ENCODE assay signal across 1 cellular context in the genomic region with DNA sequence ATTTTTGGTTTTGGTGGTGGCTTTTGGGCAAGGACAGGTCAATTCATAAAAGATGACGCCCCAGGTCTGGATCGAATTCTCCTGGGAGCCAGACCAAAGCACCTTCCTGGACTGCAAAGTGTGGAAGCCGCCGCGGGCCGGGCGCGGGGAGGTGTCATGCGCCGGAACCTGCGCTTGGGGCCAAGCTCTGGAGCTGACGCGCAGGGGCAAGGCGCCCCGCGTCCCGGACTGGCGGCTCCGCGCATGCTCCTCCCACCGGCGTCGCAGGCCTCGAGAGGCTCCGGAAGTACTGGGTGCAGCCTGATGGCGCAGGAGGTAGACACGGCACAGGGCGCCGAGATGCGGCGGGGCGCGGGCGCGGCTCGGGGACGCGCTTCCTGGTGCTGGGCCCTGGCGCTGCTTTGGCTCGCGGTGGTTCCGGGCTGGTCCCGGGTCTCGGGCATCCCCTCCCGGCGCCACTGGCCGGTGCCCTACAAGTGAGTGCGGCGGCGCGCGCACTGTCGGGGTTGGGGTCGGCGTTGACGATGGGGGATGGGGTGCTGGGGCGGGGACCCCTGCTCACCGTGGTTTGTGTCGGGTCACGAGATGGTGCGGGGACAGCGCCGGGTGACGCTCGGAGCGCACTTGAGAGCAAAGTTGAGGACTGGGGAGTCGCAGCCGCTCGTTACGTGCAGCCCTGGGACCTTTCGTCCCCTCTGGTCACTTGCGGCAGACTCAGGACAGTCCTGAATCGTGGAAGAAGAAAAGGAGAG.
TF ChIP-seq lines count a peak whose summit lies in the region.

A gene (plus strand): TSS at position 286 of the 752 bp plus-strand sequence. CDS start 18 bp downstream, at position 304.

TF ChIP-seq in HepG2, 621 proteins besides CTCF, POLR2A, EP300 and RAD21 (continued from another document and continues in another):
- TF ChIP-seq, protein P1, sequence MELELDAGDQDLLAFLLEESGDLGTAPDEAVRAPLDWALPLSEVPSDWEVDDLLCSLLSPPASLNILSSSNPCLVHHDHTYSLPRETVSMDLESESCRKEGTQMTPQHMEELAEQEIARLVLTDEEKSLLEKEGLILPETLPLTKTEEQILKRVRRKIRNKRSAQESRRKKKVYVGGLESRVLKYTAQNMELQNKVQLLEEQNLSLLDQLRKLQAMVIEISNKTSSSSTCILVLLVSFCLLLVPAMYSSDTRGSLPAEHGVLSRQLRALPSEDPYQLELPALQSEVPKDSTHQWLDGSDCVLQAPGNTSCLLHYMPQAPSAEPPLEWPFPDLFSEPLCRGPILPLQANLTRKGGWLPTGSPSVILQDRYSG (CRISPR knock-in tag; IDR thresholded peaks at IDR 0.05), result peak; percentile 75
- TF ChIP-seq SSRP1 (CRISPR knock-in tag; IDR thresholded peaks at IDR 0.05), result no peak
- TF ChIP-seq, protein P2, sequence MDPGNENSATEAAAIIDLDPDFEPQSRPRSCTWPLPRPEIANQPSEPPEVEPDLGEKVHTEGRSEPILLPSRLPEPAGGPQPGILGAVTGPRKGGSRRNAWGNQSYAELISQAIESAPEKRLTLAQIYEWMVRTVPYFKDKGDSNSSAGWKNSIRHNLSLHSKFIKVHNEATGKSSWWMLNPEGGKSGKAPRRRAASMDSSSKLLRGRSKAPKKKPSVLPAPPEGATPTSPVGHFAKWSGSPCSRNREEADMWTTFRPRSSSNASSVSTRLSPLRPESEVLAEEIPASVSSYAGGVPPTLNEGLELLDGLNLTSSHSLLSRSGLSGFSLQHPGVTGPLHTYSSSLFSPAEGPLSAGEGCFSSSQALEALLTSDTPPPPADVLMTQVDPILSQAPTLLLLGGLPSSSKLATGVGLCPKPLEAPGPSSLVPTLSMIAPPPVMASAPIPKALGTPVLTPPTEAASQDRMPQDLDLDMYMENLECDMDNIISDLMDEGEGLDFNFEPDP (CRISPR knock-in tag; conservative IDR thresholded peaks at IDR 0.05), result no peak
- TF ChIP-seq, protein P3, sequence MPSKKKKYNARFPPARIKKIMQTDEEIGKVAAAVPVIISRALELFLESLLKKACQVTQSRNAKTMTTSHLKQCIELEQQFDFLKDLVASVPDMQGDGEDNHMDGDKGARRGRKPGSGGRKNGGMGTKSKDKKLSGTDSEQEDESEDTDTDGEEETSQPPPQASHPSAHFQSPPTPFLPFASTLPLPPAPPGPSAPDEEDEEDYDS (CRISPR knock-in tag; IDR thresholded peaks at IDR 0.05), result peak; percentile 80
- 0 out of 2 replicates have a peak, but pooled peaks have one; percentile 26 for TF ChIP-seq GATA4 (IDR thresholded peaks at IDR 0.05; ENCODE audit: borderline replicate concordance, low read depth)
- TF ChIP-seq, protein P4, sequence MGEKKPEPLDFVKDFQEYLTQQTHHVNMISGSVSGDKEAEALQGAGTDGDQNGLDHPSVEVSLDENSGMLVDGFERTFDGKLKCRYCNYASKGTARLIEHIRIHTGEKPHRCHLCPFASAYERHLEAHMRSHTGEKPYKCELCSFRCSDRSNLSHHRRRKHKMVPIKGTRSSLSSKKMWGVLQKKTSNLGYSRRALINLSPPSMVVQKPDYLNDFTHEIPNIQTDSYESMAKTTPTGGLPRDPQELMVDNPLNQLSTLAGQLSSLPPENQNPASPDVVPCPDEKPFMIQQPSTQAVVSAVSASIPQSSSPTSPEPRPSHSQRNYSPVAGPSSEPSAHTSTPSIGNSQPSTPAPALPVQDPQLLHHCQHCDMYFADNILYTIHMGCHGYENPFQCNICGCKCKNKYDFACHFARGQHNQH (CRISPR knock-in tag; IDR thresholded peaks at IDR 0.05), result peak; percentile 89
- no peak for TF ChIP-seq ZNF367 (CRISPR knock-in tag; IDR thresholded peaks at IDR 0.05; ENCODE audit: borderline replicate concordance)
- TF ChIP-seq ZNF776 (CRISPR knock-in tag; IDR thresholded peaks at IDR 0.05), result peak; percentile 68; the same call in 1 of the 2 replicates
- TF ChIP-seq ZFP41 (CRISPR knock-in tag; IDR thresholded peaks at IDR 0.05; ENCODE audit: borderline replicate concordance), result peak; percentile 80
- TF ChIP-seq, protein P5, sequence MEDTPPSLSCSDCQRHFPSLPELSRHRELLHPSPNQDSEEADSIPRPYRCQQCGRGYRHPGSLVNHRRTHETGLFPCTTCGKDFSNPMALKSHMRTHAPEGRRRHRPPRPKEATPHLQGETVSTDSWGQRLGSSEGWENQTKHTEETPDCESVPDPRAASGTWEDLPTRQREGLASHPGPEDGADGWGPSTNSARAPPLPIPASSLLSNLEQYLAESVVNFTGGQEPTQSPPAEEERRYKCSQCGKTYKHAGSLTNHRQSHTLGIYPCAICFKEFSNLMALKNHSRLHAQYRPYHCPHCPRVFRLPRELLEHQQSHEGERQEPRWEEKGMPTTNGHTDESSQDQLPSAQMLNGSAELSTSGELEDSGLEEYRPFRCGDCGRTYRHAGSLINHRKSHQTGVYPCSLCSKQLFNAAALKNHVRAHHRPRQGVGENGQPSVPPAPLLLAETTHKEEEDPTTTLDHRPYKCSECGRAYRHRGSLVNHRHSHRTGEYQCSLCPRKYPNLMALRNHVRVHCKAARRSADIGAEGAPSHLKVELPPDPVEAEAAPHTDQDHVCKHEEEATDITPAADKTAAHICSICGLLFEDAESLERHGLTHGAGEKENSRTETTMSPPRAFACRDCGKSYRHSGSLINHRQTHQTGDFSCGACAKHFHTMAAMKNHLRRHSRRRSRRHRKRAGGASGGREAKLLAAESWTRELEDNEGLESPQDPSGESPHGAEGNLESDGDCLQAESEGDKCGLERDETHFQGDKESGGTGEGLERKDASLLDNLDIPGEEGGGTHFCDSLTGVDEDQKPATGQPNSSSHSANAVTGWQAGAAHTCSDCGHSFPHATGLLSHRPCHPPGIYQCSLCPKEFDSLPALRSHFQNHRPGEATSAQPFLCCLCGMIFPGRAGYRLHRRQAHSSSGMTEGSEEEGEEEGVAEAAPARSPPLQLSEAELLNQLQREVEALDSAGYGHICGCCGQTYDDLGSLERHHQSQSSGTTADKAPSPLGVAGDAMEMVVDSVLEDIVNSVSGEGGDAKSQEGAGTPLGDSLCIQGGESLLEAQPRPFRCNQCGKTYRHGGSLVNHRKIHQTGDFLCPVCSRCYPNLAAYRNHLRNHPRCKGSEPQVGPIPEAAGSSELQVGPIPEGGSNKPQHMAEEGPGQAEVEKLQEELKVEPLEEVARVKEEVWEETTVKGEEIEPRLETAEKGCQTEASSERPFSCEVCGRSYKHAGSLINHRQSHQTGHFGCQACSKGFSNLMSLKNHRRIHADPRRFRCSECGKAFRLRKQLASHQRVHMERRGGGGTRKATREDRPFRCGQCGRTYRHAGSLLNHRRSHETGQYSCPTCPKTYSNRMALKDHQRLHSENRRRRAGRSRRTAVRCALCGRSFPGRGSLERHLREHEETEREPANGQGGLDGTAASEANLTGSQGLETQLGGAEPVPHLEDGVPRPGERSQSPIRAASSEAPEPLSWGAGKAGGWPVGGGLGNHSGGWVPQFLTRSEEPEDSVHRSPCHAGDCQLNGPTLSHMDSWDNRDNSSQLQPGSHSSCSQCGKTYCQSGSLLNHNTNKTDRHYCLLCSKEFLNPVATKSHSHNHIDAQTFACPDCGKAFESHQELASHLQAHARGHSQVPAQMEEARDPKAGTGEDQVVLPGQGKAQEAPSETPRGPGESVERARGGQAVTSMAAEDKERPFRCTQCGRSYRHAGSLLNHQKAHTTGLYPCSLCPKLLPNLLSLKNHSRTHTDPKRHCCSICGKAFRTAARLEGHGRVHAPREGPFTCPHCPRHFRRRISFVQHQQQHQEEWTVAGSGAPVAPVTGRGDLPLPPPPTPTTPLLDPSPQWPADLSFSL (CRISPR knock-in tag; IDR thresholded peaks at IDR 0.05), result no peak
- no peak for TF ChIP-seq HNRNPUL1 (IDR thresholded peaks at IDR 0.05; ENCODE audit: low read depth, low read length)
- TF ChIP-seq, protein P6, sequence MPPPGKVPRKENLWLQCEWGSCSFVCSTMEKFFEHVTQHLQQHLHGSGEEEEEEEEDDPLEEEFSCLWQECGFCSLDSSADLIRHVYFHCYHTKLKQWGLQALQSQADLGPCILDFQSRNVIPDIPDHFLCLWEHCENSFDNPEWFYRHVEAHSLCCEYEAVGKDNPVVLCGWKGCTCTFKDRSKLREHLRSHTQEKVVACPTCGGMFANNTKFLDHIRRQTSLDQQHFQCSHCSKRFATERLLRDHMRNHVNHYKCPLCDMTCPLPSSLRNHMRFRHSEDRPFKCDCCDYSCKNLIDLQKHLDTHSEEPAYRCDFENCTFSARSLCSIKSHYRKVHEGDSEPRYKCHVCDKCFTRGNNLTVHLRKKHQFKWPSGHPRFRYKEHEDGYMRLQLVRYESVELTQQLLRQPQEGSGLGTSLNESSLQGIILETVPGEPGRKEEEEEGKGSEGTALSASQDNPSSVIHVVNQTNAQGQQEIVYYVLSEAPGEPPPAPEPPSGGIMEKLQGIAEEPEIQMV (CRISPR knock-in tag; IDR thresholded peaks at IDR 0.05; ENCODE audit: low read depth), result peak; percentile 74; the same call in 1 of the 2 replicates
- peak; percentile 46 for TF ChIP-seq NFYC (CRISPR knock-in tag; IDR thresholded peaks at IDR 0.05)
- TF ChIP-seq ZNF354B (CRISPR knock-in tag; IDR thresholded peaks at IDR 0.05), result no peak
- TF ChIP-seq ZNF317 (CRISPR knock-in tag; IDR thresholded peaks at IDR 0.05), result peak; percentile 63; the same call in 1 of the 2 replicates
- TF ChIP-seq ZNF761 (CRISPR knock-in tag; conservative IDR thresholded peaks at IDR 0.05), result peak; percentile 91
- TF ChIP-seq, protein P7, sequence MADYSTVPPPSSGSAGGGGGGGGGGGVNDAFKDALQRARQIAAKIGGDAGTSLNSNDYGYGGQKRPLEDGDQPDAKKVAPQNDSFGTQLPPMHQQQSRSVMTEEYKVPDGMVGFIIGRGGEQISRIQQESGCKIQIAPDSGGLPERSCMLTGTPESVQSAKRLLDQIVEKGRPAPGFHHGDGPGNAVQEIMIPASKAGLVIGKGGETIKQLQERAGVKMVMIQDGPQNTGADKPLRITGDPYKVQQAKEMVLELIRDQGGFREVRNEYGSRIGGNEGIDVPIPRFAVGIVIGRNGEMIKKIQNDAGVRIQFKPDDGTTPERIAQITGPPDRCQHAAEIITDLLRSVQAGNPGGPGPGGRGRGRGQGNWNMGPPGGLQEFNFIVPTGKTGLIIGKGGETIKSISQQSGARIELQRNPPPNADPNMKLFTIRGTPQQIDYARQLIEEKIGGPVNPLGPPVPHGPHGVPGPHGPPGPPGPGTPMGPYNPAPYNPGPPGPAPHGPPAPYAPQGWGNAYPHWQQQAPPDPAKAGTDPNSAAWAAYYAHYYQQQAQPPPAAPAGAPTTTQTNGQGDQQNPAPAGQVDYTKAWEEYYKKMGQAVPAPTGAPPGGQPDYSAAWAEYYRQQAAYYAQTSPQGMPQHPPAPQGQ (CRISPR knock-in tag; IDR thresholded peaks at IDR 0.05; ENCODE audit: borderline replicate concordance), result no peak
- TF ChIP-seq ATRX (CRISPR knock-in tag; IDR thresholded peaks at IDR 0.05; ENCODE audit: borderline replicate concordance), result no peak
- peak; percentile 14; the same call in 1 of the 2 replicates for TF ChIP-seq MIXL1 (CRISPR knock-in tag; IDR thresholded peaks at IDR 0.05)
- peak; percentile 94; the same call in 1 of the 2 replicates for TF ChIP-seq NFKB2 (CRISPR knock-in tag; IDR thresholded peaks at IDR 0.05; ENCODE audit: borderline replicate concordance)
- peak; percentile 91 for TF ChIP-seq RFXAP (CRISPR knock-in tag; IDR thresholded peaks at IDR 0.05; ENCODE audit: borderline replicate concordance)
- no peak for TF ChIP-seq NRL (CRISPR knock-in tag; IDR thresholded peaks at IDR 0.05; ENCODE audit: borderline replicate concordance)
- TF ChIP-seq, protein P8, sequence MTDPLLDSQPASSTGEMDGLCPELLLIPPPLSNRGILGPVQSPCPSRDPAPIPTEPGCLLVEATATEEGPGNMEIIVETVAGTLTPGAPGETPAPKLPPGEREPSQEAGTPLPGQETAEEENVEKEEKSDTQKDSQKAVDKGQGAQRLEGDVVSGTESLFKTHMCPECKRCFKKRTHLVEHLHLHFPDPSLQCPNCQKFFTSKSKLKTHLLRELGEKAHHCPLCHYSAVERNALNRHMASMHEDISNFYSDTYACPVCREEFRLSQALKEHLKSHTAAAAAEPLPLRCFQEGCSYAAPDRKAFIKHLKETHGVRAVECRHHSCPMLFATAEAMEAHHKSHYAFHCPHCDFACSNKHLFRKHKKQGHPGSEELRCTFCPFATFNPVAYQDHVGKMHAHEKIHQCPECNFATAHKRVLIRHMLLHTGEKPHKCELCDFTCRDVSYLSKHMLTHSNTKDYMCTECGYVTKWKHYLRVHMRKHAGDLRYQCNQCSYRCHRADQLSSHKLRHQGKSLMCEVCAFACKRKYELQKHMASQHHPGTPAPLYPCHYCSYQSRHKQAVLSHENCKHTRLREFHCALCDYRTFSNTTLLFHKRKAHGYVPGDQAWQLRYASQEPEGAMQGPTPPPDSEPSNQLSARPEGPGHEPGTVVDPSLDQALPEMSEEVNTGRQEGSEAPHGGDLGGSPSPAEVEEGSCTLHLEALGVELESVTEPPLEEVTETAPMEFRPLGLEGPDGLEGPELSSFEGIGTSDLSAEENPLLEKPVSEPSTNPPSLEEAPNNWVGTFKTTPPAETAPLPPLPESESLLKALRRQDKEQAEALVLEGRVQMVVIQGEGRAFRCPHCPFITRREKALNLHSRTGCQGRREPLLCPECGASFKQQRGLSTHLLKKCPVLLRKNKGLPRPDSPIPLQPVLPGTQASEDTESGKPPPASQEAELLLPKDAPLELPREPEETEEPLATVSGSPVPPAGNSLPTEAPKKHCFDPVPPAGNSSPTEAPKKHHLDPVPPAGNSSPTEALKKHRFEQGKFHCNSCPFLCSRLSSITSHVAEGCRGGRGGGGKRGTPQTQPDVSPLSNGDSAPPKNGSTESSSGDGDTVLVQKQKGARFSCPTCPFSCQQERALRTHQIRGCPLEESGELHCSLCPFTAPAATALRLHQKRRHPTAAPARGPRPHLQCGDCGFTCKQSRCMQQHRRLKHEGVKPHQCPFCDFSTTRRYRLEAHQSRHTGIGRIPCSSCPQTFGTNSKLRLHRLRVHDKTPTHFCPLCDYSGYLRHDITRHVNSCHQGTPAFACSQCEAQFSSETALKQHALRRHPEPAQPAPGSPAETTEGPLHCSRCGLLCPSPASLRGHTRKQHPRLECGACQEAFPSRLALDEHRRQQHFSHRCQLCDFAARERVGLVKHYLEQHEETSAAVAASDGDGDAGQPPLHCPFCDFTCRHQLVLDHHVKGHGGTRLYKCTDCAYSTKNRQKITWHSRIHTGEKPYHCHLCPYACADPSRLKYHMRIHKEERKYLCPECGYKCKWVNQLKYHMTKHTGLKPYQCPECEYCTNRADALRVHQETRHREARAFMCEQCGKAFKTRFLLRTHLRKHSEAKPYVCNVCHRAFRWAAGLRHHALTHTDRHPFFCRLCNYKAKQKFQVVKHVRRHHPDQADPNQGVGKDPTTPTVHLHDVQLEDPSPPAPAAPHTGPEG (CRISPR knock-in tag; IDR thresholded peaks at IDR 0.05), result peak; percentile 85
- TF ChIP-seq TBX2 (CRISPR knock-in tag; IDR thresholded peaks at IDR 0.05; ENCODE audit: borderline replicate concordance), result peak; percentile 71
- TF ChIP-seq FOXC1 (CRISPR knock-in tag; IDR thresholded peaks at IDR 0.05; ENCODE audit: borderline replicate concordance), result peak; percentile 81; the same call in 1 of the 2 replicates
- TF ChIP-seq HNF4G (IDR thresholded peaks at IDR 0.05; ENCODE audit: borderline replicate concordance, low read depth, low read length), result no peak
- TF ChIP-seq HNF4G (CRISPR knock-in tag; IDR thresholded peaks at IDR 0.05; ENCODE audit: borderline replicate concordance, low read depth), result peak; percentile 28; the same call in 1 of the 2 replicates
- TF ChIP-seq, protein P9, sequence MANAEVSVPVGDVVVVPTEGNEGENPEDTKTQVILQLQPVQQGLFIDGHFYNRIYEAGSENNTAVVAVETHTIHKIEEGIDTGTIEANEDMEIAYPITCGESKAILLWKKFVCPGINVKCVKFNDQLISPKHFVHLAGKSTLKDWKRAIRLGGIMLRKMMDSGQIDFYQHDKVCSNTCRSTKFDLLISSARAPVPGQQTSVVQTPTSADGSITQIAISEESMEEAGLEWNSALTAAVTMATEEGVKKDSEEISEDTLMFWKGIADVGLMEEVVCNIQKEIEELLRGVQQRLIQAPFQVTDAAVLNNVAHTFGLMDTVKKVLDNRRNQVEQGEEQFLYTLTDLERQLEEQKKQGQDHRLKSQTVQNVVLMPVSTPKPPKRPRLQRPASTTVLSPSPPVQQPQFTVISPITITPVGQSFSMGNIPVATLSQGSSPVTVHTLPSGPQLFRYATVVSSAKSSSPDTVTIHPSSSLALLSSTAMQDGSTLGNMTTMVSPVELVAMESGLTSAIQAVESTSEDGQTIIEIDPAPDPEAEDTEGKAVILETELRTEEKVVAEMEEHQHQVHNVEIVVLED (CRISPR knock-in tag; IDR thresholded peaks at IDR 0.05; ENCODE audit: borderline replicate concordance), result peak; percentile 83
- TF ChIP-seq GTF2F1 (IDR thresholded peaks at IDR 0.05; ENCODE audit: low read length), result no peak
